In genomic region chr11:73420136-73420535, GRCh38 we compare ENCODE assay signal across 21 cellular contexts. TPM values are rescaled to one million over a fixed set of nuclear protein-coding genes. Genes with fewer than 3 reads are reported as not detected.
DNase-seq lines count a peak whose midpoint lies in the region; ATAC-seq, FAIRE-seq and TF ChIP-seq lines count a peak whose summit lies in the region.
"Had no signal": no experiment of that assay in that cellular context is flagged by ENCODE, and none has a peak within 500 bp of the region (broad histone marks: within the 10 kb centered on the region; RNA-seq: fewer than 3 reads in every experiment).

No MANE protein-coding gene starts in this region.

- peaks cover 21% of the 10 kb centered on the region for H3K36me3 Mint-ChIP-seq in endodermal cell (ENCODE audit: low read depth)

- no peaks in the 10 kb centered on the region for H3K27me3 Mint-ChIP-seq in endodermal cell (ENCODE audit: insufficient read depth)
- H3K27me3 Mint-ChIP-seq: CD4-positive, alpha-beta memory T cell had no signal

- no peak overlapping the region for H3K4me3 Mint-ChIP-seq in endodermal cell
- H3K4me3 Mint-ChIP-seq: CD4-positive, alpha-beta memory T cell had no signal

- H3K9me3 ChIP-seq in endodermal cell (ENCODE audit: control insufficient read depth, low read length), result no peaks in the 10 kb centered on the region

- no peak overlapping the region for H3K4me3 ChIP-seq in endodermal cell (ENCODE audit: low read length)
- H3K4me3 ChIP-seq: GM23248 had no signal

- peaks cover 6% of the 10 kb centered on the region for H3K4me1 Mint-ChIP-seq in endodermal cell

- H3K36me3 ChIP-seq in endodermal cell (ENCODE audit: control insufficient read depth, insufficient read depth, low read length), result peaks cover 5% of the 10 kb centered on the region

- H3K9ac ChIP-seq in endodermal cell (ENCODE audit: extremely low read depth, low read length, poor library complexity, severe bottlenecking), result no peak overlapping the region
- H3K9ac ChIP-seq: GM23248 had no signal

- H3K4me1 ChIP-seq in endodermal cell (ENCODE audit: control insufficient read depth, insufficient read depth, low read length), result peaks cover 3% of the 10 kb centered on the region

- H3K27ac ChIP-seq in endodermal cell (ENCODE audit: low read depth, low read length), result no peak overlapping the region
- H3K27ac ChIP-seq: GM23248 had no signal

- H3K27me3 ChIP-seq in endodermal cell (ENCODE audit: control insufficient read depth, insufficient read depth, low read length, poor library complexity, severe bottlenecking), result no peaks in the 10 kb centered on the region

- ATAC-seq in GM18519 (IDR thresholded peaks at IDR 0.05; ENCODE audit: low FRiP score, unreplicated experiment), result no peak

- no peaks in the 10 kb centered on the region for H3K9me3 Mint-ChIP-seq in endodermal cell
- H3K9me3 Mint-ChIP-seq: CD4-positive, alpha-beta memory T cell had no signal

- FAIRE-seq in RCC 7860 (lab: Jason Lieb, UNC), result peak; percentile 82
- FAIRE-seq: GM12891, GM18507, GM19239, H1 had no signal

- DNase-seq in RCC 7860 (ENCODE audit: low spot score) (peak; percentile 36), endodermal cell (no peak), kidney tubule cell (ENCODE audit: low spot score) (peak; percentile 84), renal cortical epithelial cell (ENCODE audit: low read depth) (peak; percentile 67), DMS79 treated with DMSO at 0.1 percent for 48 hours (lab: John Stamatoyannopoulos, UW) (no peak), SKM-1 (lab: John Stamatoyannopoulos, UW; ENCODE audit: unreplicated experiment) (no peak), NCI-H2227 (lab: John Stamatoyannopoulos, UW; ENCODE audit: unreplicated experiment) (no peak)
- DNase-seq: C1 segment of cervical spinal cord; CD4-positive, alpha-beta memory T cell; COR-L47; DMS153; EL; GDM1; GM23248; H7; HCEC 1CT had no signal

- peak overlapping the region; percentile 19 for H3K27ac Mint-ChIP-seq in endodermal cell

- no peak for TF ChIP-seq CTCF in endodermal cell (conservative IDR thresholded peaks at IDR 0.05)

RNA-seq across cellular contexts. Expression of gene RELT, which starts 43.9 kb away (rescaled TPM):
- total RNA-seq in endodermal cell, result 1 to 10 TPM; 6.9 to 8.9 TPM
- 7.8 TPM for polyA plus RNA-seq in endodermal cell (2013, experiment 1 of 2)
- 8.4 TPM for polyA plus RNA-seq in endodermal cell (2013, experiment 2 of 2)
- 4.4 and 6.3 TPM in 2 replicates for total RNA-seq in renal cortical epithelial cell

Comparison
In these comparisons a context has a peak if more than half of its experiments do, and no peak if none do; other contexts are left out.
1. DNase-seq: peak in RCC 7860 (single experiment), kidney tubule cell (single experiment) and renal cortical epithelial cell (single experiment); none in endodermal cell (single experiment), DMS79 treated with DMSO at 0.1 percent for 48 hours (single experiment), SKM-1 (single experiment) and NCI-H2227 (single experiment).